1 cellular context compared by ENCODE assay signal in genomic region chr19:996051-996838, GRCh38.
A peak's percentile ranks its signal among the peaks of the same experiment; 100 is the strongest.
TF ChIP-seq lines count a peak whose summit lies in the region.

No MANE protein-coding gene starts in this region.

TF ChIP-seq in K562, 482 proteins besides CTCF, POLR2A, EP300 and RAD21 (continues in another document):
- TF ChIP-seq DEAF1 (CRISPR knock-in tag; IDR thresholded peaks at IDR 0.05): no peak
- TF ChIP-seq THRB (CRISPR knock-in tag; conservative IDR thresholded peaks at IDR 0.05): no peak
- TF ChIP-seq POLR2G (IDR thresholded peaks at IDR 0.05; ENCODE audit: low read depth, low read length): peak; percentile 83
- TF ChIP-seq ZNF41 (CRISPR knock-in tag; conservative IDR thresholded peaks at IDR 0.05): no peak
- TF ChIP-seq VEZF1 (CRISPR knock-in tag; IDR thresholded peaks at IDR 0.05): peak; percentile 52
- TF ChIP-seq POLR2B (IDR thresholded peaks at IDR 0.05; ENCODE audit: low read depth, partially characterized antibody): peak; percentile 19
- TF ChIP-seq ATF1 (CRISPR knock-in tag; IDR thresholded peaks at IDR 0.05): peak; percentile 53; the same call in 1 of the 2 replicates
- TF ChIP-seq ATF1 (tag; IDR thresholded peaks at IDR 0.05): peak; percentile 97
- TF ChIP-seq PHB2 (IDR thresholded peaks at IDR 0.05; ENCODE audit: low read depth): no peak
- peak; percentile 99 for TF ChIP-seq ATF7 (IDR thresholded peaks at IDR 0.05)
- no peak for TF ChIP-seq ZNF311 (CRISPR knock-in tag; IDR thresholded peaks at IDR 0.05)
- no peak for TF ChIP-seq KDM1A (IDR thresholded peaks at IDR 0.05)
- TF ChIP-seq SIX5 (IDR thresholded peaks at IDR 0.05; ENCODE audit: borderline replicate concordance in 1 of 2, insufficient read depth in 1 of 2, low read depth in 1 of 2, low read length in 2 of 2): no peak
- TF ChIP-seq CREBBP (IDR thresholded peaks at IDR 0.05; ENCODE audit: low read depth, low read length): no peak
- no peak for TF ChIP-seq ZNF75A (CRISPR knock-in tag; IDR thresholded peaks at IDR 0.05)
- peak; percentile 44 for TF ChIP-seq ZFX (CRISPR knock-in tag; IDR thresholded peaks at IDR 0.05)
- no peak for TF ChIP-seq TRIM25 (IDR thresholded peaks at IDR 0.05; ENCODE audit: borderline replicate concordance)
- TF ChIP-seq RBFOX2 (IDR thresholded peaks at IDR 0.05; ENCODE audit: low read depth, low read length): peak; percentile 52
- TF ChIP-seq DACH1 (IDR thresholded peaks at IDR 0.05; ENCODE audit: partially characterized antibody): no peak
- TF ChIP-seq RHOXF2B (CRISPR knock-in tag; conservative IDR thresholded peaks at IDR 0.05): no peak
- no peak for TF ChIP-seq ZNF124 (CRISPR knock-in tag; IDR thresholded peaks at IDR 0.05)
- no peak for TF ChIP-seq DLX4 (CRISPR knock-in tag; IDR thresholded peaks at IDR 0.05)
- TF ChIP-seq MAFK (IDR thresholded peaks at IDR 0.05; ENCODE audit: low read length): no peak
- TF ChIP-seq ARID2 (IDR thresholded peaks at IDR 0.05): no peak
- TF ChIP-seq CUX1 (CRISPR knock-in tag; IDR thresholded peaks at IDR 0.05): no peak
- no peak for TF ChIP-seq ADNP (tag; IDR thresholded peaks at IDR 0.05)
- no peak for TF ChIP-seq USF1 (CRISPR knock-in tag; IDR thresholded peaks at IDR 0.05)
- TF ChIP-seq ZC3H4 (CRISPR knock-in tag; IDR thresholded peaks at IDR 0.05; ENCODE audit: borderline replicate concordance): no peak
- no peak for TF ChIP-seq ZNF445 (CRISPR knock-in tag; IDR thresholded peaks at IDR 0.05; ENCODE audit: low read depth)
- no peak for TF ChIP-seq ZNF444 (CRISPR knock-in tag; IDR thresholded peaks at IDR 0.05)
- no peak for TF ChIP-seq BRF2 (IDR thresholded peaks at IDR 0.05; ENCODE audit: borderline replicate concordance, insufficient read depth, insufficient read length)
- TF ChIP-seq ZNF197 (CRISPR knock-in tag; IDR thresholded peaks at IDR 0.05; ENCODE audit: low read depth): no peak
- TF ChIP-seq PTRF (tag; IDR thresholded peaks at IDR 0.05): no peak
- TF ChIP-seq ZNF140 (CRISPR knock-in tag; IDR thresholded peaks at IDR 0.05): no peak
- TF ChIP-seq PCBP1 (IDR thresholded peaks at IDR 0.05; ENCODE audit: low read depth, low read length, poor library complexity, severe bottlenecking): no peak
- TF ChIP-seq JUN (IDR thresholded peaks at IDR 0.05; ENCODE audit: borderline replicate concordance, low read depth, low read length): peak; percentile 97
- peak; percentile 94; the same call in 1 of the 2 replicates for TF ChIP-seq JUN (CRISPR knock-in tag; IDR thresholded peaks at IDR 0.05; ENCODE audit: borderline replicate concordance)
- no peak for TF ChIP-seq EP400 (IDR thresholded peaks at IDR 0.05)
- TF ChIP-seq ZNF146 (CRISPR knock-in tag; IDR thresholded peaks at IDR 0.05; ENCODE audit: unreplicated experiment): no peak
- no peak for TF ChIP-seq RBM34 (IDR thresholded peaks at IDR 0.05; ENCODE audit: borderline replicate concordance, insufficient read depth, low read length)
- TF ChIP-seq MBD1 (CRISPR knock-in tag; IDR thresholded peaks at IDR 0.05): no peak
- TF ChIP-seq E2F3 (CRISPR knock-in tag; IDR thresholded peaks at IDR 0.05): no peak
- no peak for TF ChIP-seq ZNF398 (CRISPR knock-in tag; IDR thresholded peaks at IDR 0.05)
- no peak for TF ChIP-seq TCF7 (IDR thresholded peaks at IDR 0.05; ENCODE audit: borderline replicate concordance)
- no peak for TF ChIP-seq HINFP (tag; conservative IDR thresholded peaks at IDR 0.05; ENCODE audit: low read depth)
- TF ChIP-seq MTA1 (IDR thresholded peaks at IDR 0.05; ENCODE audit: borderline replicate concordance): 0 out of 2 replicates have a peak, but pooled peaks have one; percentile 34
- TF ChIP-seq ZSCAN32 (CRISPR knock-in tag; IDR thresholded peaks at IDR 0.05): no peak
- TF ChIP-seq ZNF644 (tag; IDR thresholded peaks at IDR 0.05; ENCODE audit: low read depth): no peak
- no peak for TF ChIP-seq SRSF7 (optimal IDR thresholded peaks at IDR 0.05; ENCODE audit: low read depth, low read length)
- no peak for TF ChIP-seq IFI16 (CRISPR knock-in tag; IDR thresholded peaks at IDR 0.05)
